8 cellular contexts compared by ENCODE assay signal in genomic region chr12:111824312-111824711, GRCh38. TPM values are rescaled to one million over a fixed set of nuclear protein-coding genes. Genes with fewer than 3 reads are reported as not detected.
DNase-seq lines count a peak whose midpoint lies in the region; ATAC-seq and TF ChIP-seq lines count a peak whose summit lies in the region.
"Not testable (repeated sequence)": the region's sequence is repeated elsewhere in the genome, so short reads cannot be mapped to it uniquely, and the experiment has no call there.

No MANE protein-coding gene starts in this region.

- not testable (repeated sequence) for H3K27ac ChIP-seq in CD4-positive, CD25-positive, alpha-beta regulatory T cell (ENCODE audit: insufficient read depth, low read length, poor library complexity, severe bottlenecking)
- H3K27ac ChIP-seq in Karpas-422 (ENCODE audit: low read length), result peak overlapping the region; percentile 84

- H3K27me3 Mint-ChIP-seq in CD4-positive, CD25-positive, alpha-beta regulatory T cell, result peaks cover 47% of the 10 kb centered on the region
- not testable (repeated sequence) for H3K27me3 Mint-ChIP-seq in progenitor cell of endocrine pancreas

- peak in 2 of 3 donors; percentile 34 to 35 for DNase-seq in CD4-positive, CD25-positive, alpha-beta regulatory T cell
- DNase-seq in Karpas-422 (peak; percentile 70), NOMO-1 treated with dmso at 0.1 percent for 144 hours (lab: John Stamatoyannopoulos, UW; ENCODE audit: unreplicated experiment) (peak; percentile 22), dermis blood vessel endothelial cell (peak; percentile 37)
- DNase-seq in left ventricle myocardium superior; progenitor cell of endocrine pancreas (ENCODE audit: low spot score, unreplicated experiment): not testable (repeated sequence)

- H3K4me3 Mint-ChIP-seq in CD4-positive, CD25-positive, alpha-beta regulatory T cell; progenitor cell of endocrine pancreas (ENCODE audit: low read depth): not testable (repeated sequence)

- H3K27ac Mint-ChIP-seq in CD4-positive, CD25-positive, alpha-beta regulatory T cell, result not testable (repeated sequence)
- H3K27ac Mint-ChIP-seq in progenitor cell of endocrine pancreas, result peak overlapping the region; percentile 83

- H3K27me3 ChIP-seq in CD4-positive, CD25-positive, alpha-beta regulatory T cell (ENCODE audit: control insufficient read depth, insufficient read depth, low read length); Karpas-422 (ENCODE audit: low read length): not testable (repeated sequence)

- peak; percentile 23; the same call in 1 of the 3 replicates for TF ChIP-seq CTCF in GM12872 (IDR thresholded peaks at IDR 0.05; ENCODE audit: insufficient read depth, low read depth, low read length)
- peak; percentile 4; the same call in 1 of the 2 replicates for TF ChIP-seq CTCF in WI38 (IDR thresholded peaks at IDR 0.05; ENCODE audit: low read depth, low read length)
- TF ChIP-seq CTCF in progenitor cell of endocrine pancreas (IDR thresholded peaks at IDR 0.05; ENCODE audit: unreplicated experiment), result peak; percentile 43

- peak overlapping the region; percentile 37; the same call in 1 of the 2 replicates for H2AFZ ChIP-seq in Karpas-422 (ENCODE audit: low read length)

- ATAC-seq in CD4-positive, CD25-positive, alpha-beta regulatory T cell (ENCODE audit: low read depth in 2 of 2), result not testable (repeated sequence)
- peak; percentile 53 for ATAC-seq in left ventricle myocardium superior

- peak overlapping the region; percentile 58 for H3K9ac ChIP-seq in Karpas-422 (ENCODE audit: low read length)

- not testable (repeated sequence) for H3K4me1 Mint-ChIP-seq in CD4-positive, CD25-positive, alpha-beta regulatory T cell; progenitor cell of endocrine pancreas (ENCODE audit: low read depth)

- H3K9me3 ChIP-seq in CD4-positive, CD25-positive, alpha-beta regulatory T cell (ENCODE audit: control insufficient read depth in 2 of 2, low read length in 2 of 2); Karpas-422 (ENCODE audit: low read length): not testable (repeated sequence)

- not testable (repeated sequence) for H4K20me1 ChIP-seq in Karpas-422 (ENCODE audit: insufficient read depth, low read depth, low read length)

- intact Hi-C loops in left ventricle myocardium superior (cut with micrococcal nuclease), result not testable (repeated sequence)

- H3K4me3 ChIP-seq in CD4-positive, CD25-positive, alpha-beta regulatory T cell (ENCODE audit: low read depth, low read length); WI38 (ENCODE audit: low read depth, low read length): not testable (repeated sequence)
- peak overlapping the region; percentile 51 for H3K4me3 ChIP-seq in Karpas-422 (ENCODE audit: low read length)

- H3K36me3 ChIP-seq in CD4-positive, CD25-positive, alpha-beta regulatory T cell (ENCODE audit: control insufficient read depth, insufficient read depth, low read length); Karpas-422 (ENCODE audit: insufficient read depth, low read length): not testable (repeated sequence)

- not testable (repeated sequence) for H3K79me2 ChIP-seq in Karpas-422 (ENCODE audit: low read length)

- H3K4me1 ChIP-seq in CD4-positive, CD25-positive, alpha-beta regulatory T cell (ENCODE audit: control insufficient read depth, insufficient read depth, low read length, poor library complexity, severe bottlenecking), result not testable (repeated sequence)
- peaks cover 58% of the 10 kb centered on the region for H3K4me1 ChIP-seq in Karpas-422 (ENCODE audit: low read length)

- peak overlapping the region; percentile 68 for H3K4me2 ChIP-seq in Karpas-422 (ENCODE audit: low read depth, low read length, poor library complexity, severe bottlenecking)

- H3K9me3 Mint-ChIP-seq in CD4-positive, CD25-positive, alpha-beta regulatory T cell; progenitor cell of endocrine pancreas (ENCODE audit: low read depth): not testable (repeated sequence)

- not testable (repeated sequence) for H3K9me2 ChIP-seq in Karpas-422 (replicated peaks; ENCODE audit: insufficient read depth, low read length)

- not testable (repeated sequence) for H3K36me3 Mint-ChIP-seq in CD4-positive, CD25-positive, alpha-beta regulatory T cell; progenitor cell of endocrine pancreas (ENCODE audit: insufficient read depth)

RNA-seq across cellular contexts. Expression of gene MAPKAPK5, which starts 17.7 kb away (rescaled TPM):
- total RNA-seq in CD4-positive, CD25-positive, alpha-beta regulatory T cell, result 61.1 TPM
- polyA plus RNA-seq in CD4-positive, CD25-positive, alpha-beta regulatory T cell, result 10 to 100 TPM; 27.5 to 33.5 (median 32.1) TPM
- 52.4 and 63.4 TPM in 2 replicates for total RNA-seq in Karpas-422 (2014; rRNA removed; shearing (Covaris generic); ENCODE audit: low replicate concordance)
- total RNA-seq in dermis blood vessel endothelial cell, result 31.1 and 37.6 TPM in 2 replicates
- total RNA-seq in left ventricle myocardium superior, result 24.8 TPM
- total RNA-seq in progenitor cell of endocrine pancreas, result 71.5 and 78.7 TPM in 2 replicates

RNA-seq across cellular contexts. Expression of gene ALDH2, which starts 57.6 kb away (rescaled TPM):
- 1.7 TPM for total RNA-seq in CD4-positive, CD25-positive, alpha-beta regulatory T cell
- under 1 TPM; 0.02 to 0.64 (median 0.19) TPM for polyA plus RNA-seq in CD4-positive, CD25-positive, alpha-beta regulatory T cell
- 69.0 and 145 TPM in 2 replicates for total RNA-seq in Karpas-422 (2014; rRNA removed; shearing (Covaris generic); ENCODE audit: low replicate concordance)
- total RNA-seq in dermis blood vessel endothelial cell, result 68.6 and 76.6 TPM in 2 replicates
- 410 TPM for total RNA-seq in left ventricle myocardium superior
- 47.3 and 47.6 TPM in 2 replicates for total RNA-seq in progenitor cell of endocrine pancreas

Comparison
In these comparisons a context has a peak if more than half of its experiments do, and no peak if none do; other contexts are left out.
1. RNA of gene ALDH2, which starts 57.6 kb away (total RNA-seq): 410 TPM in left ventricle myocardium superior (single experiment), 68.6 to 76.6 TPM in dermis blood vessel endothelial cell, 69.0 to 145 TPM in Karpas-422 and 47.3 to 47.6 TPM in progenitor cell of endocrine pancreas; 1.7 TPM in CD4-positive, CD25-positive, alpha-beta regulatory T cell (single experiment); every median in the first group is over 10 times any median in the second.
2. Peak in every context shown above with its lines, with median percentiles within 50 percentile points of each other: CTCF ChIP-seq.